Comparison of ENCODE assay signal across 15 cellular contexts in the genomic region with DNA sequence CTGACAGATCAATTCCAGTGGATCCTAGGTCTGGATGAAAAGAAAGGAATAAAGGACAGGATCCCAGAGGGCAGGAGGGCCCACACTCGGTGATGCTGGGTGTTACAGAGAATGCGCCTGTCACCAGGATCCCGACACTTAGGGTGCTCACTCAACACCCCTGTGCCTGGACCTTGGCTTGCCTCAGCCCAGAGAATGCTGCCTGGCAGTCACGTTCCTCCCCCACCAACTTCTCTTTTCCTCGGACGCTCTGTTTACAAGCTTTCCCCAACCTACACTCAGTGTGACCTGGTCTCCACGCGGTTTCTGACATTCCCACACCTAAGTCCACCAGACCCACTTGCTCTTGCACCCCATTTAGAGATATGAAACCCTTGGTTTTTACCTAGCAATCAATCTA. TPM values are rescaled to one million over a fixed set of nuclear protein-coding genes. Genes with fewer than 3 reads are reported as not detected.
DNase-seq lines count a peak whose midpoint lies in the region; ATAC-seq and TF ChIP-seq lines count a peak whose summit lies in the region.
"Had no signal": no experiment of that assay in that cellular context is flagged by ENCODE, and none has a peak within 500 bp of the region (broad histone marks: within the 10 kb centered on the region; RNA-seq: fewer than 3 reads in every experiment).

No MANE protein-coding gene starts in this region.

- H3K27me3 Mint-ChIP-seq in T-helper 1 cell treated with Interleukin-12 subunit alpha and Interleukin-12 subunit beta and Interleukin-4 antibody, amounts not matched to agents 30 μg/mL and 1 μg/mL, for 36 hours (ENCODE audit: low read depth) = no peaks in the 10 kb centered on the region
- no peaks in the 10 kb centered on the region for H3K27me3 Mint-ChIP-seq in IgD-negative memory B cell
- H3K27me3 Mint-ChIP-seq in activated T-helper 1 cell treated with anti-CD3 and anti-CD28 coated beads, Interleukin-12 subunit alpha, Interleukin-12 subunit beta, Interleukin-2, Interleukin-4 antibody, amounts not matched to agents 30 ng/mL and 10 ng/mL and 1 ng/mL, durations not matched to agents 14 hours and 24 hours and 36 hours (ENCODE audit: insufficient read depth) = no peaks in the 10 kb centered on the region
- H3K27me3 Mint-ChIP-seq in natural killer cell (ENCODE audit: low read depth in 2 of 2) = no peaks in the 10 kb centered on the region

- peak overlapping the region; percentile 72 for H3K4me3 Mint-ChIP-seq in T-helper 1 cell treated with Interleukin-12 subunit alpha and Interleukin-12 subunit beta and Interleukin-4 antibody, amounts not matched to agents 30 μg/mL and 1 μg/mL, for 36 hours
- H3K4me3 Mint-ChIP-seq in IgD-negative memory B cell = peak overlapping the region; percentile 34 to 81 (median 73)
- peak overlapping the region; percentile 75 for H3K4me3 Mint-ChIP-seq in activated T-helper 1 cell treated with anti-CD3 and anti-CD28 coated beads, Interleukin-12 subunit alpha, Interleukin-12 subunit beta, Interleukin-2, Interleukin-4 antibody, amounts not matched to agents 30 ng/mL and 10 ng/mL and 1 ng/mL, durations not matched to agents 14 hours and 24 hours and 36 hours
- H3K4me3 Mint-ChIP-seq in natural killer cell = peak overlapping the region; percentile 78

- TF ChIP-seq CTCF in natural killer cell (IDR thresholded peaks at IDR 0.05) = no peak

- H3K4me1 Mint-ChIP-seq in T-helper 1 cell treated with Interleukin-12 subunit alpha and Interleukin-12 subunit beta and Interleukin-4 antibody, amounts not matched to agents 30 μg/mL and 1 μg/mL, for 36 hours (ENCODE audit: low read depth) = peaks cover 79% of the 10 kb centered on the region
- H3K4me1 Mint-ChIP-seq in IgD-negative memory B cell (peaks cover 78 to 92% (median 81%) of the 10 kb centered on the region in 3 donors), natural killer cell (peaks cover 76 to 81% of the 10 kb centered on the region in 2 donors)
- peaks cover 94% of the 10 kb centered on the region for H3K4me1 Mint-ChIP-seq in activated T-helper 1 cell treated with anti-CD3 and anti-CD28 coated beads, Interleukin-12 subunit alpha, Interleukin-12 subunit beta, Interleukin-2, Interleukin-4 antibody, amounts not matched to agents 30 ng/mL and 10 ng/mL and 1 ng/mL, durations not matched to agents 14 hours and 24 hours and 36 hours (ENCODE audit: low read depth)

- DNase-seq in T-helper 1 cell (no peak), natural killer cell (no peak), RKO (ENCODE audit: low spot score) (no peak), UCSD-AML1 (lab: John Stamatoyannopoulos, UW; ENCODE audit: unreplicated experiment) (no peak), NK-92 (lab: John Stamatoyannopoulos, UW; ENCODE audit: unreplicated experiment) (no peak)
- DNase-seq in activated T-helper 1 cell treated with anti-CD3 and anti-CD28 coated beads, Interleukin-12 subunit alpha, Interleukin-12 subunit beta, Interleukin-2, Interleukin-4 antibody, amounts not matched to agents 30 ng/mL and 10 ng/mL and 1 ng/mL, durations not matched to agents 14 hours and 24 hours and 36 hours (ENCODE audit: low spot score) = no peak
- DNase-seq: DMS79 treated with DMSO at 0.1 percent for 48 hours, foreskin melanocyte, NCI-H146, NCI-H526 treated with DMSO at 0.1 percent for 48 hours, SIG-M5, trophoblast cell had no signal

- intact Hi-C loops in activated T-helper 1 cell treated with anti-CD3 and anti-CD28 coated beads, Interleukin-12 subunit alpha, Interleukin-12 subunit beta, Interleukin-2, Interleukin-4 antibody, amounts not matched to agents 30 ng/mL and 10 ng/mL and 1 ng/mL, durations not matched to agents 14 hours and 24 hours and 36 hours (cut with micrococcal nuclease) = no loop called here
- intact Hi-C loops in natural killer cell (cut with micrococcal nuclease) = no loop called here

- no peak for ATAC-seq in natural killer cell
- ATAC-seq: A549 had no signal

- no peaks in the 10 kb centered on the region for H3K36me3 Mint-ChIP-seq in T-helper 1 cell treated with Interleukin-12 subunit alpha and Interleukin-12 subunit beta and Interleukin-4 antibody, amounts not matched to agents 30 μg/mL and 1 μg/mL, for 36 hours (ENCODE audit: low read depth)
- no peaks in the 10 kb centered on the region for H3K36me3 Mint-ChIP-seq in IgD-negative memory B cell
- peaks cover 3% of the 10 kb centered on the region for H3K36me3 Mint-ChIP-seq in activated T-helper 1 cell treated with anti-CD3 and anti-CD28 coated beads, Interleukin-12 subunit alpha, Interleukin-12 subunit beta, Interleukin-2, Interleukin-4 antibody, amounts not matched to agents 30 ng/mL and 10 ng/mL and 1 ng/mL, durations not matched to agents 14 hours and 24 hours and 36 hours (ENCODE audit: low read depth)
- H3K36me3 Mint-ChIP-seq in natural killer cell = no peaks in the 10 kb centered on the region

- no peaks in the 10 kb centered on the region for H3K9me3 Mint-ChIP-seq in T-helper 1 cell treated with Interleukin-12 subunit alpha and Interleukin-12 subunit beta and Interleukin-4 antibody, amounts not matched to agents 30 μg/mL and 1 μg/mL, for 36 hours
- H3K9me3 Mint-ChIP-seq in IgD-negative memory B cell = no peaks in the 10 kb centered on the region
- no peaks in the 10 kb centered on the region for H3K9me3 Mint-ChIP-seq in activated T-helper 1 cell treated with anti-CD3 and anti-CD28 coated beads, Interleukin-12 subunit alpha, Interleukin-12 subunit beta, Interleukin-2, Interleukin-4 antibody, amounts not matched to agents 30 ng/mL and 10 ng/mL and 1 ng/mL, durations not matched to agents 14 hours and 24 hours and 36 hours
- H3K9me3 Mint-ChIP-seq in natural killer cell = no peaks in the 10 kb centered on the region

- H3K27ac Mint-ChIP-seq in T-helper 1 cell treated with Interleukin-12 subunit alpha and Interleukin-12 subunit beta and Interleukin-4 antibody, amounts not matched to agents 30 μg/mL and 1 μg/mL, for 36 hours = peak overlapping the region; percentile 94
- H3K27ac Mint-ChIP-seq in IgD-negative memory B cell (peak overlapping the region; percentile 93 to 98 (median 94)), natural killer cell (peak overlapping the region; percentile 93 to 97)
- H3K27ac Mint-ChIP-seq in activated T-helper 1 cell treated with anti-CD3 and anti-CD28 coated beads, Interleukin-12 subunit alpha, Interleukin-12 subunit beta, Interleukin-2, Interleukin-4 antibody, amounts not matched to agents 30 ng/mL and 10 ng/mL and 1 ng/mL, durations not matched to agents 14 hours and 24 hours and 36 hours = peak overlapping the region; percentile 97

RNA-seq across cellular contexts. Expression of gene ETS1, which starts 38.0 kb away (rescaled TPM):
- polyA plus RNA-seq in IgD-negative memory B cell = 192 TPM
- 609 and 619 TPM in 2 replicates for total RNA-seq in activated T-helper 1 cell treated with anti-CD3 and anti-CD28 coated beads, Interleukin-12 subunit alpha, Interleukin-12 subunit beta, Interleukin-2, Interleukin-4 antibody, amounts not matched to agents 30 ng/mL and 10 ng/mL and 1 ng/mL, durations not matched to agents 14 hours and 24 hours and 36 hours
- 100 to 1,000 TPM; 532 to 684 (median 589) TPM for total RNA-seq in natural killer cell
